In genomic region chr11:116193321-116194114, GRCh38 we compare ENCODE assay signal across 8 cellular contexts.
DNase-seq lines count a peak whose midpoint lies in the region; ATAC-seq and TF ChIP-seq lines count a peak whose summit lies in the region.

No MANE protein-coding gene starts in this region.

- H3K4me3 ChIP-seq in ascending aorta (peak overlapping the region; percentile 48 to 60), iPS-11a (ENCODE audit: low read depth, low read length) (peak overlapping the region; percentile 52), sigmoid colon (peak overlapping the region; percentile 20 to 48 (median 45))

- H3K9me3 ChIP-seq in ascending aorta (no peaks in the 10 kb centered on the region), sigmoid colon (no peaks in the 10 kb centered on the region)

- no peak for TF ChIP-seq CTCF in ascending aorta (IDR thresholded peaks at IDR 0.05)
- TF ChIP-seq CTCF in sigmoid colon (IDR thresholded peaks at IDR 0.05) = peak in 1 of 4 experiments; percentile 11

- intact Hi-C loops in ascending aorta (cut with DNase I) (no loop called here), sigmoid colon (cut with DNase I) (no loop called here)

- H3K36me3 ChIP-seq in ascending aorta (no peaks in the 10 kb centered on the region), sigmoid colon (no peaks in the 10 kb centered on the region)

- H3K27me3 ChIP-seq in ascending aorta = no peaks in the 10 kb centered on the region
- H3K27me3 ChIP-seq in sigmoid colon = no peaks in the 10 kb centered on the region

- 2 to 3% methylated on average over 34 of the region's 34 CpGs for WGBS in sigmoid colon, 2 donors

- no peak for TF ChIP-seq POLR2A in sigmoid colon (IDR thresholded peaks at IDR 0.05)

- H3K4me1 ChIP-seq in ascending aorta = peaks cover 0 to 4% of the 10 kb centered on the region in 2 donors
- H3K4me1 ChIP-seq in sigmoid colon = peaks cover 0 to 9% (median 8%) of the 10 kb centered on the region in 4 donors

- H3K27ac ChIP-seq in ascending aorta (no peak overlapping the region), sigmoid colon (peak overlapping the region; percentile 18 to 57 (median 44))

- DNase-seq in HT-29 (ENCODE audit: low spot score) = peak; percentile 18
- no peak for DNase-seq in ascending aorta (ENCODE audit: low spot score in 2 of 2)
- peak; percentile 68 for DNase-seq in sigmoid colon
- no peak for DNase-seq in T-helper 2 cell

- TF ChIP-seq EP300 in sigmoid colon (IDR thresholded peaks at IDR 0.05) = no peak

- ATAC-seq in HG02973 (IDR thresholded peaks at IDR 0.05; ENCODE audit: unreplicated experiment) = no peak
- no peak for ATAC-seq in GM21390 (IDR thresholded peaks at IDR 0.05; ENCODE audit: unreplicated experiment)
- no peak for ATAC-seq in HG03159 (IDR thresholded peaks at IDR 0.05; ENCODE audit: unreplicated experiment)

Comparison
In these comparisons a context has a peak if more than half of its experiments do, and no peak if none do; other contexts are left out.
1. DNase-seq: peak in HT-29 (single experiment) and sigmoid colon (single experiment); none in ascending aorta (0 of 2) and T-helper 2 cell (0 of 5).
2. H3K27ac ChIP-seq: peak in sigmoid colon (4 of 4); none in ascending aorta (0 of 2).
3. Peak in every context shown above with its lines, with median percentiles within 50 percentile points of each other: H3K4me3 ChIP-seq.